Comparison of ENCODE assay signal across 13 cellular contexts in the genomic region with DNA sequence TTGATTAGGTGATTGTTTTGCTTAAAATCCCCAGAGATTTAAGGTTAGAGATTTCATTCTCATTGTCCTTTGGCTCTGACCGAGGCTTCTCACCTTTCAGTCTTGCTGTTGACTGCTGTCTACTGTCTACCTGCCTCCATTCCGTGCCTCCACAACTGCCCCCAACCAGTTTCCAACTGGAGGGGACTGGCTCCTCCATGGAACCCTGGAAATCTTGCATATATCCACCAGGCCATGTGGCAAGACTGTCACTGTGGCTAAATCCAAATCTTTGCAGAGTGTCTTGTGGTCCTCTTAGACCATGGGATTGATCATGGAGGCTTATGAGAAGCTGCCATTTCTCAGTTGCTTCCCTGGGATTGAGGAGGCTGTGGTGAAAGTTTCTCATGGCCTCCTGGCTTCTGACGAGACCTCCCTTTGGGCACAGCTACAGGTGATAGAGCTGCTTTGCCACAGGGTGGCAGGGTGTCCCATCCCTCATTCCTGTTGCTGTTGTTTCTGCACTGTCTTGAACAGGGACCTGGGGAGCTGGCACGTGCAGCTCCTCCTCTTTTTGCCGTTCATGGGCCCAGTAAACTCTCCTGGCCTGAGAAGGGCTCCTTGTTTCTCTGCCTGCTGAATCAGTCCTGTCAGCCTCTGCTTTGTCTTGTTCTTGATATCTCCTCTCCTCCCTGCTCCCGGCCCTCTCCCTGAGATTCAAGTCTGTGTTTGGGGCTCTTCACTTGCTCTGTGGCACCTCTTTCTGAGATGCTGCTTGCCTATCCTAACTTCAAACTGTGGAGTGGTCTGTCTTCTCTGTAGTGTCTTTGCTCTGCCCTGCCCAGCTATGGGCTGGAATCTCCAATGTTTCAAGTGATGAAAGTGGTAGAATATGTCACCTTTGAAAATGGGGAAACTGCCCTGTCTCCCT.
DNase-seq lines count a peak whose midpoint lies in the region; ATAC-seq and TF ChIP-seq lines count a peak whose summit lies in the region.
"Had no signal": no experiment of that assay in that cellular context is flagged by ENCODE, and none has a peak within 500 bp of the region (broad histone marks: within the 10 kb centered on the region; RNA-seq: fewer than 3 reads in every experiment).

No MANE protein-coding gene starts in this region.

- WGBS in transverse colon (ENCODE audit: low coverage in 1 of 2), 2 donors, result 59 to 83% methylated on average over 1 to 6 of the region's 6 CpGs

- TF ChIP-seq EP300 in transverse colon (IDR thresholded peaks at IDR 0.05; ENCODE audit: low read depth), result no peak

- in situ Hi-C loops in transverse colon (cut with MboI; ENCODE audit: low pct_ligation_motif_present in 1 of 4, low pct_unique_long_range_greater_than_20kb in 1 of 4, low sequenced_read_pairs in 3 of 4), result no loop called here

- intact Hi-C loops in left ventricle myocardium superior (cut with micrococcal nuclease), result no loop called here
- intact Hi-C loops in transverse colon (cut with DNase I; ENCODE audit: low total_unique reads), result no loop called here

- H3K36me3 ChIP-seq in thoracic aorta (no peaks in the 10 kb centered on the region), transverse colon (no peaks in the 10 kb centered on the region)
- H3K36me3 ChIP-seq: sigmoid colon had no signal

- H3K27me3 ChIP-seq in thoracic aorta (replicated peaks; ENCODE audit: insufficient read depth) (no peaks in the 10 kb centered on the region), transverse colon (no peaks in the 10 kb centered on the region)
- H3K27me3 ChIP-seq: sigmoid colon had no signal

- H3K4me1 ChIP-seq in thoracic aorta (ENCODE audit: control insufficient read depth in 1 of 2, low read depth in 2 of 2) (peaks cover 12 to 63% of the 10 kb centered on the region in 2 donors), transverse colon (no peaks in the 10 kb centered on the region)

- H3K27ac ChIP-seq in thoracic aorta, result peak overlapping the region; percentile 72
- H3K27ac ChIP-seq in transverse colon, result no peak overlapping the region
- H3K27ac ChIP-seq: sigmoid colon had no signal

- no peak for TF ChIP-seq POLR2A in transverse colon (IDR thresholded peaks at IDR 0.05)

- ATAC-seq in left ventricle myocardium superior, result peak; percentile 54
- ATAC-seq in thoracic aorta (ENCODE audit: insufficient number of reproducible peaks, low FRiP score, low read depth), result no peak

- no peaks in the 10 kb centered on the region for H3K9me3 ChIP-seq in thoracic aorta
- no peaks in the 10 kb centered on the region for H3K9me3 ChIP-seq in transverse colon
- H3K9me3 ChIP-seq: sigmoid colon had no signal

- DNase-seq in SIG-M5 treated with dmso at 0.1 percent for 504 hours (lab: John Stamatoyannopoulos, UW; ENCODE audit: unreplicated experiment) (peak; percentile 46), SIG-M5 (lab: John Stamatoyannopoulos, UW) (no peak), RPMI8226 (peak; percentile 90), left ventricle myocardium superior (no peak), thoracic aorta (ENCODE audit: low spot score) (no peak), transverse colon (no peak), HK-2 (ENCODE audit: unreplicated experiment) (no peak), cerebellar nuclear complex (lab: John Stamatoyannopoulos, UW) (no peak)
- DNase-seq: ACHN; activated B cell treated with CpG ODN at 0.5 μM for 24 hours; activated T-cell treated with anti-CD3 and anti-CD28 coated beads, Interleukin-2, amount 50 U/mL, for 1 hour; hypothalamus; sigmoid colon had no signal

- no peak for TF ChIP-seq CTCF in thoracic aorta (IDR thresholded peaks at IDR 0.05)
- no peak for TF ChIP-seq CTCF in transverse colon (IDR thresholded peaks at IDR 0.05)

- H3K4me3 ChIP-seq in thoracic aorta (no peak overlapping the region), transverse colon (no peak overlapping the region)
- H3K4me3 ChIP-seq: sigmoid colon had no signal

Comparison
In these comparisons a context has a peak if more than half of its experiments do, and no peak if none do; other contexts are left out.
1. DNase-seq: peak in SIG-M5 treated with dmso at 0.1 percent for 504 hours (single experiment) and RPMI8226 (single experiment); none in SIG-M5 (single experiment), left ventricle myocardium superior (single experiment), thoracic aorta (single experiment), transverse colon (single experiment), HK-2 (single experiment) and cerebellar nuclear complex (0 of 2).
2. H3K27ac ChIP-seq: peak in thoracic aorta (2 of 2); none in transverse colon (0 of 4).